24 cellular contexts compared by ENCODE assay signal in the genomic region with DNA sequence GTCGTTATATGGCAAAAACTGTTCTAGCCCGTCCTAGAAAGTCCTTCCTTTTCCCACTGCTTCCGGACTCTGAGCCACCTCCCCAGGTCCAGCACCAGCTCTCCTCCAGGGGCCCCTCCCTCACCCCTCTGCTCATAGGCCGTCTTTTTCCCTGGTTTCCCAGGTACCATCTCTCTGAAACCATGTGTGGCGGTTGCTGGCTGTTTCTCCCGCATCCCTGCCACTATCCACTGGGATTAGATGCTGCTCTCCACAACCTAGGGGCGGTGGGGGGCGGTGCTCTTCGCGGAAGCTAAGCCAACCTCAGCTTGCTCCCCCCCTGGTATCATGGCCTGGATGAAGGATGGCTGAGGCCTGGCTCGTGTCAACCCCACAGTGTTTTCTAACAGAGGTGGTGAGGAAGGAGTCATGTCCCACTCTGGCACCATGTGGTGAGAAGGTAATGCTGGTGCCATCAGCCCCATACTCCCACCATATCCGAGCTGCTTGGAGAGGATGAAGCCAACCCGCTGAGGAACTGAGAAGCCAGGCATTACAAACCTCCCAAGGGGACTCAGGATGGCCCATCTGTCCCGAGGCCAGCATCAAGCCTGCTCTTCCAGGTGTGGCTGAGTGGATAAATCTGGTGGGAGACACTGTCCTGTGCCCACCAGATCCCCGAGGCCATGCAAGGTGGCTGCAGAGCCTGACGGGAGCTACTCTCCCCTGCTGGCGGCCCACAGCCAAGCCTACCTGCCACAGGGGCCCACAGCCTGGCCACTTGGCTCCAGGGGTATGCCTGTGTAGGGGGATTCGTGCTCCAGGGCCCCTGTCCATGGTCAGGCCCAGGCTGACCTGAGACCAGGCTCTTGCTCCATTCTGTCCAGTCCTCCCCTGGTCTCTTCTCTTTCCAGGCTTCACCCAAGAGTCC. TPM values are rescaled to one million over a fixed set of nuclear protein-coding genes. Genes with fewer than 3 reads are reported as not detected.
A peak's percentile ranks its signal among the peaks of the same experiment; 100 is the strongest.
DNase-seq lines count a peak whose midpoint lies in the region; FAIRE-seq and TF ChIP-seq lines count a peak whose summit lies in the region.
"Had no signal": no experiment of that assay in that cellular context is flagged by ENCODE, and none has a peak within 500 bp of the region (broad histone marks: within the 10 kb centered on the region; RNA-seq: fewer than 3 reads in every experiment).

No MANE protein-coding gene starts in this region.

- no peak for TF ChIP-seq CTCF in mammary epithelial cell (conservative IDR thresholded peaks at IDR 0.05 in 1 of 2, IDR thresholded peaks at IDR 0.05 in 1 of 2; ENCODE audit: extremely low read depth in 1 of 2, insufficient read depth in 1 of 2, low read depth in 1 of 2, low read length in 2 of 2)
- no peak for TF ChIP-seq CTCF in MCF 10A (IDR thresholded peaks at IDR 0.05; ENCODE audit: unreplicated experiment)
- TF ChIP-seq CTCF in kidney (IDR thresholded peaks at IDR 0.05; ENCODE audit: borderline replicate concordance, extremely low read depth, insufficient read depth), result no peak
- no peak for TF ChIP-seq CTCF in progenitor cell of endocrine pancreas (IDR thresholded peaks at IDR 0.05; ENCODE audit: unreplicated experiment)
- no peak for TF ChIP-seq CTCF in GM20000 (IDR thresholded peaks at IDR 0.05; ENCODE audit: extremely low read depth, missing control alignments)
- no peak for TF ChIP-seq CTCF in PC-9 (conservative IDR thresholded peaks at IDR 0.05)

- WGBS in mammary epithelial cell (ENCODE audit: low coverage, missing lambda C conversion rate), result 82% methylated on average over 17 of the region's 18 CpGs

- H3K4me3 ChIP-seq in mammary epithelial cell (replicated peaks in 1 of 3; ENCODE audit: insufficient read depth in 1 of 3, low read depth in 2 of 3, low read length in 3 of 3), result no peak overlapping the region
- H3K4me3 ChIP-seq in kidney (ENCODE audit: low read length in 2 of 2), result no peak overlapping the region
- no peak overlapping the region for H3K4me3 ChIP-seq in PC-9
- H3K4me3 ChIP-seq: heart left ventricle, K562 had no signal

- H3K79me2 ChIP-seq in mammary epithelial cell (ENCODE audit: insufficient read depth, low read length) (no peaks in the 10 kb centered on the region), PC-9 (ENCODE audit: low read depth) (no peaks in the 10 kb centered on the region)

- H3K36me3 Mint-ChIP-seq in MCF 10A (ENCODE audit: insufficient read depth, unreplicated experiment) (no peaks in the 10 kb centered on the region), progenitor cell of endocrine pancreas (ENCODE audit: insufficient read depth) (no peaks in the 10 kb centered on the region)
- H3K36me3 Mint-ChIP-seq: activated naive CD4-positive, alpha-beta T cell treated with anti-CD3 and anti-CD28 coated beads, Interleukin-2, amount 10 ng/mL, durations not matched to agents 7 days and 5 days; memory B cell had no signal

- DNase-seq in mammary epithelial cell (no peak), MCF 10A (ENCODE audit: unreplicated experiment) (no peak), kidney (peak; percentile 58), progenitor cell of endocrine pancreas (ENCODE audit: low spot score, unreplicated experiment) (peak; percentile 5), urothelium cell line (ENCODE audit: low spot score) (no peak), GM20000 (ENCODE audit: low spot score) (no peak), PC-9 (no peak), NCI-H1694 (lab: John Stamatoyannopoulos, UW) (no peak)
- DNase-seq: activated CD4-positive, alpha-beta T cell treated with anti-CD3 and anti-CD28 coated beads for 4 hours; activated naive CD4-positive, alpha-beta T cell treated with anti-CD3 and anti-CD28 coated beads, Interleukin-2, amount 10 ng/mL, durations not matched to agents 7 days and 5 days; brain microvascular endothelial cell; CD4-positive, alpha-beta T cell; effector memory CD4-positive, alpha-beta T cell; erythroblast; left cardiac atrium; NCI-H1417; NCI-H446 treated with DMSO at 0.1 percent for 48 hours; stimulated activated CD4-positive, alpha-beta T cell treated with anti-CD3 and anti-CD28 coated beads, Interleukin-2, amount 100 ng/mL, for 48 hours had no signal

- POLR2A ChIA-PET in MCF 10A (lab: Yijun Ruan, JAX), result interaction anchor here (0.6 kb wide), 1 partner anchor 29 kb away, joined by 3 read pairs; no protein-coding TSS in a partner anchor
- POLR2A ChIA-PET in PC-9 (lab: Charles Lee; ENCODE audit: unreplicated experiment), result interaction anchor here (0.6 kb wide), 1 partner anchor 1353 kb away, joined by 4 read pairs; no protein-coding TSS in a partner anchor

- in situ Hi-C loops in mammary epithelial cell (cut with MboI; ENCODE audit: low sequenced_read_pairs in 2 of 2), result no loop called here

- H3K27me3 ChIP-seq in mammary epithelial cell (ENCODE audit: insufficient read depth, low read length), result no peaks in the 10 kb centered on the region
- no peaks in the 10 kb centered on the region for H3K27me3 ChIP-seq in PC-9 (ENCODE audit: insufficient read depth, low read depth)
- H3K27me3 ChIP-seq: brain microvascular endothelial cell, heart left ventricle had no signal

- H3K4me2 ChIP-seq in mammary epithelial cell (ENCODE audit: insufficient read depth, low read depth, low read length) (no peak overlapping the region), PC-9 (no peak overlapping the region)

- intact Hi-C loops in mammary epithelial cell (cut with micrococcal nuclease), result no loop called here
- intact Hi-C loops in MCF 10A (cut with micrococcal nuclease), result no loop called here
- intact Hi-C loops in kidney (cut with DNase I), result no loop called here
- intact Hi-C loops in PC-9 (cut with micrococcal nuclease; ENCODE audit: unreplicated experiment), result no loop called here

- H3K36me3 ChIP-seq in mammary epithelial cell (ENCODE audit: insufficient read depth, low read length), result no peaks in the 10 kb centered on the region
- peaks cover 36 to 45% of the 10 kb centered on the region in 2 donors for H3K36me3 ChIP-seq in kidney (ENCODE audit: control insufficient read depth in 1 of 2, insufficient read depth in 2 of 2, low read length in 2 of 2)
- no peaks in the 10 kb centered on the region for H3K36me3 ChIP-seq in PC-9 (ENCODE audit: low read depth)
- H3K36me3 ChIP-seq: brain microvascular endothelial cell had no signal

- peaks cover 8% of the 10 kb centered on the region for H3K4me1 Mint-ChIP-seq in MCF 10A (ENCODE audit: insufficient read depth, unreplicated experiment)
- H3K4me1 Mint-ChIP-seq in progenitor cell of endocrine pancreas (ENCODE audit: low read depth), result no peaks in the 10 kb centered on the region
- H3K4me1 Mint-ChIP-seq: activated naive CD4-positive, alpha-beta T cell treated with anti-CD3 and anti-CD28 coated beads, Interleukin-2, amount 10 ng/mL, durations not matched to agents 7 days and 5 days; memory B cell; T-helper 17 cell had no signal

- no peaks in the 10 kb centered on the region for H3K27me3 Mint-ChIP-seq in MCF 10A (ENCODE audit: insufficient read depth, unreplicated experiment)
- no peaks in the 10 kb centered on the region for H3K27me3 Mint-ChIP-seq in progenitor cell of endocrine pancreas
- H3K27me3 Mint-ChIP-seq: activated naive CD4-positive, alpha-beta T cell treated with anti-CD3 and anti-CD28 coated beads, Interleukin-2, amount 10 ng/mL, durations not matched to agents 7 days and 5 days; CD4-positive, alpha-beta T cell; memory B cell had no signal

- no peaks in the 10 kb centered on the region for H3F3A ChIP-seq in PC-9 (ENCODE audit: insufficient read depth, low read depth)

- no TSS peak for BruUV-seq in mammary epithelial cell (replicated peaks; lab: Mats Ljungman, UMichigan)
- no TSS peak for BruUV-seq in MCF 10A (replicated peaks; lab: Mats Ljungman, UMichigan)
- BruUV-seq in PC-9 (replicated peaks; lab: Mats Ljungman, UMichigan), result no TSS peak

- dilution Hi-C loops in mammary epithelial cell (cut with HindIII; ENCODE audit: low sequenced_read_pairs), result no loop called here

- H4K20me1 ChIP-seq in mammary epithelial cell (ENCODE audit: insufficient read depth, low read length) (no peaks in the 10 kb centered on the region), PC-9 (ENCODE audit: insufficient read depth) (no peaks in the 10 kb centered on the region)

- no peaks in the 10 kb centered on the region for H3K9me2 ChIP-seq in PC-9 (ENCODE audit: insufficient read depth)

- H3K27ac ChIP-seq in mammary epithelial cell (ENCODE audit: insufficient read depth, low read depth, low read length), result no peak overlapping the region
- H3K27ac ChIP-seq in kidney (ENCODE audit: low read depth in 2 of 2, low read length in 2 of 2), result no peak overlapping the region
- H3K27ac ChIP-seq in PC-9, result no peak overlapping the region
- H3K27ac ChIP-seq: brain microvascular endothelial cell, heart left ventricle had no signal

- H3K9me3 Mint-ChIP-seq in MCF 10A (ENCODE audit: unreplicated experiment), result no peaks in the 10 kb centered on the region
- no peaks in the 10 kb centered on the region for H3K9me3 Mint-ChIP-seq in progenitor cell of endocrine pancreas (ENCODE audit: low read depth)
- H3K9me3 Mint-ChIP-seq: activated naive CD4-positive, alpha-beta T cell treated with anti-CD3 and anti-CD28 coated beads, Interleukin-2, amount 10 ng/mL, durations not matched to agents 7 days and 5 days; CD4-positive, alpha-beta T cell; memory B cell had no signal

- H3K4me3 Mint-ChIP-seq in MCF 10A (ENCODE audit: unreplicated experiment), result no peak overlapping the region
- H3K4me3 Mint-ChIP-seq in progenitor cell of endocrine pancreas (ENCODE audit: low read depth), result no peak overlapping the region
- H3K4me3 Mint-ChIP-seq: activated naive CD4-positive, alpha-beta T cell treated with anti-CD3 and anti-CD28 coated beads, Interleukin-2, amount 10 ng/mL, durations not matched to agents 7 days and 5 days; CD4-positive, alpha-beta T cell; memory B cell; T-helper 17 cell had no signal

- H3K4me1 ChIP-seq in mammary epithelial cell (ENCODE audit: insufficient read depth, low read length) (peaks cover 14% of the 10 kb centered on the region), kidney (ENCODE audit: control insufficient read depth in 1 of 2, insufficient read depth in 1 of 2, low read depth in 1 of 2, low read length in 2 of 2) (no peaks in the 10 kb centered on the region), PC-9 (replicated peaks; ENCODE audit: insufficient read depth) (no peaks in the 10 kb centered on the region)
- H3K4me1 ChIP-seq: heart left ventricle had no signal

- CTCF ChIA-PET in mammary epithelial cell (lab: Charles Lee; ENCODE audit: low non-redundant PET), result no interaction called here
- CTCF ChIA-PET in MCF 10A (lab: Yijun Ruan, JAX), result no interaction called here
- CTCF ChIA-PET in PC-9 (lab: Charles Lee), result no interaction called here

- H3K9ac ChIP-seq in mammary epithelial cell (ENCODE audit: insufficient read depth, low read length) (no peak overlapping the region), kidney (ENCODE audit: low read length in 2 of 2) (no peak overlapping the region)

- H3K27ac Mint-ChIP-seq in MCF 10A (ENCODE audit: low read depth, unreplicated experiment) (no peak overlapping the region), progenitor cell of endocrine pancreas (no peak overlapping the region)
- H3K27ac Mint-ChIP-seq: activated naive CD4-positive, alpha-beta T cell treated with anti-CD3 and anti-CD28 coated beads, Interleukin-2, amount 10 ng/mL, durations not matched to agents 7 days and 5 days; CD4-positive, alpha-beta T cell; memory B cell; T-helper 17 cell had no signal

- FAIRE-seq in kidney (lab: Jason Lieb, UNC) (no peak), urothelium cell line (lab: Jason Lieb, UNC) (peak; percentile 9)
- FAIRE-seq: A204.1, D721Med, K562 had no signal

- H2AFZ ChIP-seq in mammary epithelial cell (ENCODE audit: low read depth, low read length) (peak overlapping the region; percentile 55), PC-9 (no peak overlapping the region)

- no peaks in the 10 kb centered on the region for H3K9me3 ChIP-seq in mammary epithelial cell (replicated peaks; ENCODE audit: insufficient read depth, low read length)
- no peaks in the 10 kb centered on the region for H3K9me3 ChIP-seq in kidney (ENCODE audit: control insufficient read depth in 1 of 2, low read length in 2 of 2)
- no peaks in the 10 kb centered on the region for H3K9me3 ChIP-seq in PC-9 (ENCODE audit: insufficient read depth, low read depth)
- H3K9me3 ChIP-seq: heart left ventricle had no signal

RNA-seq across cellular contexts. Expression of a gene that starts 27.9 kb away (rescaled TPM):
- total RNA-seq in mammary epithelial cell (10 to 100 TPM; 25.1 to 43.0 TPM), MCF 10A (2022) (34.9 and 43.2 TPM in 2 replicates), kidney (74.3 TPM), progenitor cell of endocrine pancreas (51.1 and 62.4 TPM in 2 replicates), PC-9 (2021) (59.2 and 67.0 TPM in 2 replicates)
- polyA plus RNA-seq in mammary epithelial cell (43.6 TPM), kidney (ENCODE audit: insufficient read depth, low read depth, low replicate concordance) (31.6 TPM)
- 43.8 TPM for polyA minus RNA-seq in mammary epithelial cell

Comparison
In these comparisons a context has a peak if more than half of its experiments do, and no peak if none do; other contexts are left out.
1. DNase-seq: peak in kidney (single experiment) and progenitor cell of endocrine pancreas (single experiment); none in mammary epithelial cell (single experiment), MCF 10A (single experiment), urothelium cell line (single experiment), GM20000 (single experiment), PC-9 (0 of 2) and NCI-H1694 (single experiment).